In the genomic region with DNA sequence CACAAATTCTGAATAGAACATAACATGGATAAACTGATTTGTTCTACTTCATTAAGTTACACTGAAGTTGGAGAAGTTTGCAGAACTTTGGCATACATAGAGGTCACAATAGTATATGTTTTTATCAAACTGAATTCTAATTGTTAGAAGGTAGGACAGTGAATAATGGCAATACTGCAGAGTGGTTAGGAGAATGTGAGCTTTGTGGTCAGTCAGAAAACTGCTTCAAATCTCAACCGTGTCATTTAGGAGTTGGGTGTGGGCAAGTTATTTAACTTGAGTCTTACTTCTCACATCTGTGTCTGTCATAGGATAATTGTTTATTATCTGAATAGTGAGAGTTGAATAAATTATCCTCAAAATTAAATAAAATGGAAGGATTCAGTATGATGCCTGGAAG, we compare ENCODE assay signal across 9 cellular contexts.
"Had no signal": no experiment of that assay in that cellular context is flagged by ENCODE, and none has a peak within 500 bp of the region (broad histone marks: within the 10 kb centered on the region; RNA-seq: fewer than 3 reads in every experiment).

No MANE protein-coding gene starts in this region.

- H3K4me2 ChIP-seq: GM23338 had no signal

- ATAC-seq: GM23338, HepG2 had no signal

- H3K27ac ChIP-seq: HL-60 had no signal

- H3K9me3 Mint-ChIP-seq: IgD-negative memory B cell had no signal

- H3K27ac Mint-ChIP-seq: GM23338, H9, IgD-negative memory B cell had no signal

- FAIRE-seq: H1, H54, HepG2 had no signal

- H3K4me3 Mint-ChIP-seq: GM23338, H9, IgD-negative memory B cell had no signal

- H3K4me1 Mint-ChIP-seq: GM23338, H9, IgD-negative memory B cell had no signal

- H3K36me3 Mint-ChIP-seq: IgD-negative memory B cell had no signal

- H3K27me3 Mint-ChIP-seq: IgD-negative memory B cell had no signal

- H2AFZ ChIP-seq: GM23338 had no signal

- DNase-seq: H9, HCEC 1CT, KBM-7 had no signal

- H3K4me3 ChIP-seq: GM23338 had no signal
